In the genomic region with DNA sequence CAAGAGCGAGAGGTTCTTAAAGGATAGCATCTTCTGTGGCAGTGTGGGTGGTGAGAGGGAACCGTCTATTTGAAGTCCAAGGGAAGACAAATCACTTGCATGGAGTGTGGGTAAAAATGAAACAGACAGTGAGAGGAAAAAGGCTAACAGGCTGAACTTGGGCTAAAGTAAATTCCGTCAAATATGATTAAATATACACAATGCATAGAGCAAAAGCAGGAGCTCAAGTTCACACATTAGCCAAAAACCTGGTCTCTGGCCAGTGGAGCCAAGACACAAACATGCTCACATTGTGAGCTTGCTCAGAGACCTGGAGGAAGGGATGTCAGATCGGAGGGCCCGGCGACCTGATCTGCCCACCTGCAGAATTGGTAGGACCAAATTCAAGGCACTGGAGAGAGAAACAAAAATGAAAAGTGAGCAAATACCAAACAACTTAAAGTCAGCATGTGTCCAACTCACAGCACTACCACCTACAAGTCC, we compare ENCODE assay signal across 1 cellular context.
TF ChIP-seq lines count a peak whose summit lies in the region.

No MANE protein-coding gene starts in this region.

TF ChIP-seq in H1, 55 proteins besides CTCF, POLR2A, EP300 and RAD21:
- TF ChIP-seq CBX5 (IDR thresholded peaks at IDR 0.05; ENCODE audit: low read depth, low read length) = no peak
- no peak for TF ChIP-seq TAF1 (IDR thresholded peaks at IDR 0.05; ENCODE audit: low read depth, low read length)
- TF ChIP-seq EZH2 (IDR thresholded peaks at IDR 0.05; ENCODE audit: low read depth, low read length, severe bottlenecking) = no peak
- TF ChIP-seq PHF8 (conservative IDR thresholded peaks at IDR 0.05; ENCODE audit: low read depth, low read length) = no peak
- no peak for TF ChIP-seq JUND (IDR thresholded peaks at IDR 0.05; ENCODE audit: low read length)
- TF ChIP-seq CEBPB (IDR thresholded peaks at IDR 0.05; ENCODE audit: low read depth, low read length) = no peak
- no peak for TF ChIP-seq TEAD4 (IDR thresholded peaks at IDR 0.05; ENCODE audit: low read depth, low read length)
- TF ChIP-seq KDM5A (IDR thresholded peaks at IDR 0.05; ENCODE audit: low read length) = no peak
- TF ChIP-seq SIX5 (IDR thresholded peaks at IDR 0.05; ENCODE audit: low read depth, low read length) = no peak
- TF ChIP-seq HDAC6 (IDR thresholded peaks at IDR 0.05; ENCODE audit: low read depth, low read length) = no peak
TF ChIP-seq in H1: peak in this region for 0.
